Comparison of ENCODE assay signal across 10 cellular contexts in the genomic region with DNA sequence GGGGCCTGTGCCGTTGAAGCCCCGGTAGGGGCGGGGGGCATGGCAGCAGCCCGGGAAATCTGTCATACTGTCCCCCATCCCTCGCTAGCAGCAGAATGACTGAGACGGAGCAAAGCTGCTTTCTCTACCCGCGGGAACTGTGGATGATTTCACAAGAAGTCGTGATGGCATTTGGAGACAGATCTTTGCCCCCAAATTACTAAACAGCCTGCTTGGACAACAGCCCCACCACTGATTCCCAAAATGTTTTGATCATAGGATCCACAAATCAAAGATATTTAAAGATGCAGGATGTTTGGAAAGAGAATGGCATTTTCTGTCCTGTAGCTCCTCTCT.
DNase-seq lines count a peak whose midpoint lies in the region; ATAC-seq and TF ChIP-seq lines count a peak whose summit lies in the region.
"Had no signal": no experiment of that assay in that cellular context is flagged by ENCODE, and none has a peak within 500 bp of the region (broad histone marks: within the 10 kb centered on the region; RNA-seq: fewer than 3 reads in every experiment).

No MANE protein-coding gene starts in this region.

- H3K9me3 Mint-ChIP-seq in stimulated activated effector memory CD8-positive, alpha-beta T cell treated with anti-CD3 and anti-CD28 coated beads, Interleukin-12 subunit alpha, Interleukin-12 subunit beta, amount 100 ng/mL, for 72 hours, result peaks cover 11% of the 10 kb centered on the region

- H3K4me2 ChIP-seq in PC-3 (ENCODE audit: low read length) (peak overlapping the region; percentile 88), GM23248 (ENCODE audit: unreplicated experiment) (no peak overlapping the region)

- DNase-seq in PC-3 (no peak), colonic mucosa (no peak), lower leg skin (ENCODE audit: low spot score in 2 of 2) (no peak), GM23248 (no peak), NAMALWA (ENCODE audit: low spot score) (no peak)
- DNase-seq in stimulated activated effector memory CD8-positive, alpha-beta T cell treated with anti-CD3 and anti-CD28 coated beads, Interleukin-12 subunit alpha, Interleukin-12 subunit beta, amount 100 ng/mL, for 72 hours (ENCODE audit: low spot score in 2 of 2), result no peak
- DNase-seq: activated CD4-positive, CD25-positive, alpha-beta regulatory T cell treated with anti-CD3 and anti-CD28 coated beads, Interleukin-2, amount 50 U/mL, for 72 hours; NCI-H2227 treated with DMSO at 0.1 percent for 48 hours had no signal

- H4K20me1 ChIP-seq in PC-3 (ENCODE audit: low read length) (no peaks in the 10 kb centered on the region), GM23248 (ENCODE audit: insufficient read depth) (no peaks in the 10 kb centered on the region)

- H3K4me1 Mint-ChIP-seq in stimulated activated effector memory CD8-positive, alpha-beta T cell treated with anti-CD3 and anti-CD28 coated beads, Interleukin-12 subunit alpha, Interleukin-12 subunit beta, amount 100 ng/mL, for 72 hours, result peaks cover 10% of the 10 kb centered on the region

- H3K9me2 ChIP-seq in PC-3 (replicated peaks; ENCODE audit: low read length), result no peaks in the 10 kb centered on the region
- H3K9me2 ChIP-seq in GM23248 (ENCODE audit: insufficient read depth), result no peaks in the 10 kb centered on the region

- TSS peak; percentile 40 for BruUV-seq in PC-3 (replicated peaks; lab: Mats Ljungman, UMichigan)

- H2AFZ ChIP-seq in PC-3 (ENCODE audit: low read length) (peak overlapping the region; percentile 82), GM23248 (no peak overlapping the region)

- H3F3A ChIP-seq in PC-3 (ENCODE audit: low read length, unreplicated experiment) (no peaks in the 10 kb centered on the region), GM23248 (ENCODE audit: insufficient read depth) (no peaks in the 10 kb centered on the region)

- 3 to 13% methylated on average over 9 of the region's 9 CpGs for WGBS in lower leg skin, 2 donors
- WGBS in GM23248 (ENCODE audit: low coverage in 1 of 2, low lambda C conversion rate in 2 of 2, missing lambda C conversion rate in 2 of 2), 2 experiments, result 21 to 22% methylated on average over 9 of the region's 9 CpGs

- no peaks in the 10 kb centered on the region for H3K36me3 Mint-ChIP-seq in stimulated activated effector memory CD8-positive, alpha-beta T cell treated with anti-CD3 and anti-CD28 coated beads, Interleukin-12 subunit alpha, Interleukin-12 subunit beta, amount 100 ng/mL, for 72 hours

- ATAC-seq in PC-3 (no peak; the same call in 1 of the 2 replicates), HG03039 (IDR thresholded peaks at IDR 0.05; ENCODE audit: unreplicated experiment) (no peak), HG02642 (IDR thresholded peaks at IDR 0.05; ENCODE audit: poor library complexity, unreplicated experiment) (no peak)
- no peak for ATAC-seq in stimulated activated effector memory CD8-positive, alpha-beta T cell treated with anti-CD3 and anti-CD28 coated beads, Interleukin-12 subunit alpha, Interleukin-12 subunit beta, amount 100 ng/mL, for 72 hours

- H3K4me3 Mint-ChIP-seq in stimulated activated effector memory CD8-positive, alpha-beta T cell treated with anti-CD3 and anti-CD28 coated beads, Interleukin-12 subunit alpha, Interleukin-12 subunit beta, amount 100 ng/mL, for 72 hours, result peak overlapping the region; percentile 39

- H3K36me3 ChIP-seq in PC-3 (ENCODE audit: low read depth, low read length) (peaks cover 17% of the 10 kb centered on the region), colonic mucosa (no peaks in the 10 kb centered on the region), GM23248 (ENCODE audit: low read depth) (no peaks in the 10 kb centered on the region)

- TF ChIP-seq CTCF in PC-3 (conservative IDR thresholded peaks at IDR 0.05; ENCODE audit: low read depth, low read length) (no peak; the same call in none of the 2 replicates), colonic mucosa (IDR thresholded peaks at IDR 0.05) (no peak), lower leg skin (IDR thresholded peaks at IDR 0.05) (no peak)

- POLR2A ChIA-PET in PC-3 (lab: Charles Lee; ENCODE audit: unreplicated experiment), result interaction anchor here (0.6 kb wide), 1 partner anchor 11 kb away, joined by 3 read pairs; no protein-coding TSS in a partner anchor

- H3K79me2 ChIP-seq in PC-3 (ENCODE audit: low read length) (0 out of 2 replicates have a peak, but pooled peaks cover 7% of the 10 kb centered on the region), GM23248 (ENCODE audit: insufficient read depth) (no peaks in the 10 kb centered on the region)

- CTCF ChIA-PET in PC-3 (lab: Charles Lee), result interaction anchor here (0.7 to 1.9 kb wide), 4 partner anchors 201 to 273 kb away, joined by 3 to 12 read pairs (median 4); no protein-coding TSS in a partner anchor

- H3K4me1 ChIP-seq in PC-3 (ENCODE audit: insufficient read depth, low read length), result peaks cover 20% of the 10 kb centered on the region
- H3K4me1 ChIP-seq in colonic mucosa, result no peaks in the 10 kb centered on the region
- H3K4me1 ChIP-seq in GM23248 (ENCODE audit: insufficient read depth), result peaks cover 4% of the 10 kb centered on the region; the same call in 1 of the 2 replicates

- peak overlapping the region; percentile 73 for H3K9ac ChIP-seq in PC-3 (ENCODE audit: low read length)
- no peak overlapping the region for H3K9ac ChIP-seq in colonic mucosa (ENCODE audit: low read depth in 2 of 2, low read length in 2 of 2)
- no peak overlapping the region for H3K9ac ChIP-seq in GM23248

- H3K9me3 ChIP-seq in PC-3 (ENCODE audit: low read length) (peaks cover 14% of the 10 kb centered on the region; the same call in 1 of the 2 replicates), colonic mucosa (no peaks in the 10 kb centered on the region), GM23248 (ENCODE audit: low read depth) (no peaks in the 10 kb centered on the region)

- H3K4me3 ChIP-seq in PC-3 (ENCODE audit: low read length) (peak overlapping the region; percentile 79), colonic mucosa (peak overlapping the region; percentile 31), lower leg skin (ENCODE audit: low read depth, poor library complexity, severe bottlenecking) (peak overlapping the region; percentile 31), GM23248 (no peak overlapping the region)

- TF ChIP-seq POLR2A in lower leg skin (IDR thresholded peaks at IDR 0.05), result no peak

- H3K27me3 ChIP-seq in PC-3 (ENCODE audit: low read length) (no peaks in the 10 kb centered on the region), colonic mucosa (peaks cover 17% of the 10 kb centered on the region), GM23248 (replicated peaks; ENCODE audit: insufficient read depth) (peaks cover 44% of the 10 kb centered on the region)

- in situ Hi-C loops in GM23248 (cut with MboI), result no loop called here

- H3K27ac ChIP-seq in PC-3 (ENCODE audit: low read length), result peak overlapping the region; percentile 69
- peak overlapping the region; percentile 44 for H3K27ac ChIP-seq in colonic mucosa
- H3K27ac ChIP-seq in GM23248, result no peak overlapping the region

- no peak overlapping the region for H3K27ac Mint-ChIP-seq in stimulated activated effector memory CD8-positive, alpha-beta T cell treated with anti-CD3 and anti-CD28 coated beads, Interleukin-12 subunit alpha, Interleukin-12 subunit beta, amount 100 ng/mL, for 72 hours

- intact Hi-C loops in PC-3 (cut with micrococcal nuclease), result loop anchor here (10.0 kb wide), 1 partner anchor 129 kb away; no protein-coding TSS in a partner anchor
- intact Hi-C loops in colonic mucosa (cut with DNase I), result no loop called here
- intact Hi-C loops in lower leg skin (cut with DNase I; ENCODE audit: low total_unique reads), result no loop called here
